19 cellular contexts compared by ENCODE assay signal in the genomic region with DNA sequence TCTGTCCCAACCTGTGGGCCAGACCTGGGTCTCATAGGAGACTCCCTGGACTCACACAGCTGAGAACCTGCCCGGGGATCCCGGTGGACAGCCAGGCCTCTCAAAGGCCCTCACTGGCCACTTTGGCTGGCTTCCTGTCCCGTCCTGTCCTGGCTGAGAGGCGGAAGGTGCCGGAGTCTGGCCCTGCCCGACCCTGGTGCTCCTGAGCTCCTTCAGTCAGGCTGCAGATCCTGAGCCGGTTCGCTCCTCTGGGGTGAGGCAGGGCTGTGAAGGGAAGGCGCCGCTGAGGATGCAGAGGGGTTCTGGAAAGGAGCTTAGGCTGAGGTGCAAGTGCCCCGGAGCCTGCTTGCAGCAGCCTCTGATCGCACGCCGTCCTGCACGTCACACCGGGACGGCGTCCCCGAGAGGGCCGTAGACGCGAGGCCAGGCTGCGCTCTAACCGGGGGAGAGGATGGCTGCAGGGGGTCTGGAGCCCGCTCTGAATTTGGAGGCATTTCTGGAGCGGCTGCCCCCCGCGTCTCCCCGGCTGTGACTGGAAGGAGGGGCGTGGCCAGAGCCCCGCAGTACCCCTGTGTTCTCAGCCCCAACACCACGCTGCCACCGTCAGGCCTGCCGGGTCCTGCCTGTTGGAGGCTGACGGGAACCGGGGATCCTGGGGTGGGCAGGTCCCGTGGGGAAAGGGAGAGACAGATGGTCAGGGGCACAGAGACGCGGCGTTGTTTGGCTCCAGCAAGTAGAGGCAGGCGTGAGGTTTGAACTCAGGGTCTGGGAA. TPM values are rescaled to one million over a fixed set of nuclear protein-coding genes. Genes with fewer than 3 reads are reported as not detected.
A peak's percentile ranks its signal among the peaks of the same experiment; 100 is the strongest.
DNase-seq lines count a peak whose midpoint lies in the region; ATAC-seq and TF ChIP-seq lines count a peak whose summit lies in the region.
"Had no signal": no experiment of that assay in that cellular context is flagged by ENCODE, and none has a peak within 500 bp of the region (broad histone marks: within the 10 kb centered on the region; RNA-seq: fewer than 3 reads in every experiment).

No MANE protein-coding gene starts in this region.

- peaks cover 72% of the 10 kb centered on the region for H4K20me1 ChIP-seq in osteoblast (ENCODE audit: insufficient read depth, low read length)

- H3K27me3 ChIP-seq in osteoblast (ENCODE audit: insufficient read depth, low read length) (no peaks in the 10 kb centered on the region), foreskin keratinocyte (no peaks in the 10 kb centered on the region)

- TF ChIP-seq CTCF in HFFc6 (IDR thresholded peaks at IDR 0.05) (no peak), osteoblast (IDR thresholded peaks at IDR 0.05; ENCODE audit: extremely low read depth, low read depth, low read length) (no peak), foreskin keratinocyte (conservative IDR thresholded peaks at IDR 0.05) (no peak)

- no peak overlapping the region for H2AFZ ChIP-seq in osteoblast (ENCODE audit: low read length)

- H3K9me3 ChIP-seq in osteoblast (ENCODE audit: low read depth, low read length): no peaks in the 10 kb centered on the region
- H3K9me3 ChIP-seq: Caco-2 had no signal

- H3K36me3 ChIP-seq in osteoblast (ENCODE audit: insufficient read depth, low read length): peaks cover 74% of the 10 kb centered on the region

- no peak overlapping the region for H3K4me2 ChIP-seq in osteoblast (ENCODE audit: insufficient read depth, low read length)

- H3K27ac ChIP-seq in osteoblast (ENCODE audit: low read depth, low read length): no peak overlapping the region
- H3K27ac ChIP-seq in foreskin keratinocyte: no peak overlapping the region
- H3K27ac ChIP-seq: HL-60 had no signal

- H3K9me3 Mint-ChIP-seq in T-helper 2 cell treated with Interferon-gamma antibody and Interleukin-4, amounts not matched to agents 5 μg/mL and 100 μg/mL, for 36 hours: no peaks in the 10 kb centered on the region
- H3K9me3 Mint-ChIP-seq in HFFc6: no peaks in the 10 kb centered on the region
- no peaks in the 10 kb centered on the region for H3K9me3 Mint-ChIP-seq in effector memory CD8-positive, alpha-beta T cell

- ATAC-seq in effector memory CD8-positive, alpha-beta T cell (replicated peaks): no peak
- ATAC-seq in foreskin keratinocyte (no peak), GM21526 (IDR thresholded peaks at IDR 0.05; ENCODE audit: low FRiP score, unreplicated experiment) (no peak)
- ATAC-seq: GM12878 had no signal

- peak overlapping the region; percentile 21 for H3K4me3 Mint-ChIP-seq in T-helper 2 cell treated with Interferon-gamma antibody and Interleukin-4, amounts not matched to agents 5 μg/mL and 100 μg/mL, for 36 hours
- no peak overlapping the region for H3K4me3 Mint-ChIP-seq in HFFc6
- H3K4me3 Mint-ChIP-seq in effector memory CD8-positive, alpha-beta T cell: no peak overlapping the region

- H3K79me2 ChIP-seq in osteoblast (ENCODE audit: insufficient read depth, low read length): peaks cover 93% of the 10 kb centered on the region

- H3K36me3 Mint-ChIP-seq in T-helper 2 cell treated with Interferon-gamma antibody and Interleukin-4, amounts not matched to agents 5 μg/mL and 100 μg/mL, for 36 hours (ENCODE audit: low read depth): peaks cover 56% of the 10 kb centered on the region
- peaks cover 20% of the 10 kb centered on the region for H3K36me3 Mint-ChIP-seq in HFFc6 (ENCODE audit: low read depth)
- H3K36me3 Mint-ChIP-seq in effector memory CD8-positive, alpha-beta T cell (ENCODE audit: insufficient read depth): peaks cover 38% of the 10 kb centered on the region

- peaks cover 2% of the 10 kb centered on the region for H3K27me3 Mint-ChIP-seq in T-helper 2 cell treated with Interferon-gamma antibody and Interleukin-4, amounts not matched to agents 5 μg/mL and 100 μg/mL, for 36 hours (ENCODE audit: low read depth)
- peaks cover 16% of the 10 kb centered on the region for H3K27me3 Mint-ChIP-seq in HFFc6 (ENCODE audit: insufficient read depth)
- no peaks in the 10 kb centered on the region for H3K27me3 Mint-ChIP-seq in effector memory CD8-positive, alpha-beta T cell

- H3K27ac Mint-ChIP-seq in T-helper 2 cell treated with Interferon-gamma antibody and Interleukin-4, amounts not matched to agents 5 μg/mL and 100 μg/mL, for 36 hours: no peak overlapping the region
- H3K27ac Mint-ChIP-seq in HFFc6: peak overlapping the region; percentile 55; the same call in 1 of the 2 replicates
- peak overlapping the region; percentile 64 to 72 for H3K27ac Mint-ChIP-seq in effector memory CD8-positive, alpha-beta T cell

- peaks cover 10% of the 10 kb centered on the region for H3K4me1 Mint-ChIP-seq in T-helper 2 cell treated with Interferon-gamma antibody and Interleukin-4, amounts not matched to agents 5 μg/mL and 100 μg/mL, for 36 hours (ENCODE audit: low read depth)
- peaks cover 17% of the 10 kb centered on the region for H3K4me1 Mint-ChIP-seq in HFFc6 (ENCODE audit: low read depth)
- peaks cover 31 to 37% of the 10 kb centered on the region in 2 donors for H3K4me1 Mint-ChIP-seq in effector memory CD8-positive, alpha-beta T cell (ENCODE audit: low read depth in 2 of 2)

- H3K4me3 ChIP-seq in osteoblast (ENCODE audit: insufficient read depth, low read length): no peak overlapping the region
- H3K4me3 ChIP-seq: GM12878 had no signal

- DNase-seq in T-helper 2 cell treated with Interferon-gamma antibody and Interleukin-4, amounts not matched to agents 5 μg/mL and 100 μg/mL, for 36 hours (ENCODE audit: low spot score): no peak
- DNase-seq in T-helper 2 cell: no peak
- DNase-seq in HFFc6: no peak
- DNase-seq in effector memory CD8-positive, alpha-beta T cell: no peak
- DNase-seq in osteoblast (ENCODE audit: insufficient read length, low spot score, missing footprints): peak; percentile 81
- no peak for DNase-seq in Ammon's horn (ENCODE audit: low spot score)
- no peak for DNase-seq in foreskin keratinocyte
- DNase-seq: 8988T, C1 segment of cervical spinal cord, Caco-2, DMS79, KG1, NCI-H1092 treated with DMSO at 0.1 percent for 48 hours, NCI-H187 treated with DMSO at 0.1 percent for 48 hours, NCI-H774, Right ventricle myocardium superior had no signal

- H3K4me1 ChIP-seq in osteoblast (ENCODE audit: insufficient read depth, low read length) (peaks cover 14% of the 10 kb centered on the region), foreskin keratinocyte (peaks cover 6% of the 10 kb centered on the region)

RNA-seq across cellular contexts. Expression of gene HGS, which starts 4.1 kb away (rescaled TPM):
- total RNA-seq in HFFc6 (2021; fragmentation: NEBNext Ultra II Directional; extraction: Animal tissue kit (Norgen Biotek cat#: 25700)): 100 to 1,000 TPM; 106 to 127 (median 116) TPM
- total RNA-seq in osteoblast: 100 and 110 TPM in 2 replicates
- total RNA-seq in foreskin keratinocyte: 123 and 136 TPM in 2 replicates
- 138 and 155 TPM in 2 replicates for polyA plus RNA-seq in foreskin keratinocyte

RNA-seq across cellular contexts. Expression of gene ARL16, which starts 4.4 kb away (rescaled TPM):
- total RNA-seq in HFFc6 (2021; fragmentation: NEBNext Ultra II Directional; extraction: Animal tissue kit (Norgen Biotek cat#: 25700)): 10 to 100 TPM; 39.4 to 50.5 (median 46.7) TPM
- 24.5 and 26.1 TPM in 2 replicates for total RNA-seq in osteoblast
- total RNA-seq in foreskin keratinocyte: 22.7 and 23.5 TPM in 2 replicates
- 33.4 and 35.9 TPM in 2 replicates for polyA plus RNA-seq in foreskin keratinocyte

RNA-seq across cellular contexts. Expression of gene MRPL12, which starts 15.2 kb away (rescaled TPM):
- total RNA-seq in HFFc6 (2021; fragmentation: NEBNext Ultra II Directional; extraction: Animal tissue kit (Norgen Biotek cat#: 25700)): 100 to 1,000 TPM; 105 to 124 (median 113) TPM
- total RNA-seq in osteoblast: 6.2 and 8.8 TPM in 2 replicates
- total RNA-seq in foreskin keratinocyte: 56.7 and 88.0 TPM in 2 replicates
- polyA plus RNA-seq in foreskin keratinocyte: 251 and 263 TPM in 2 replicates

RNA-seq across cellular contexts. Expression of gene CCDC137, which starts 21.4 kb away (rescaled TPM):
- total RNA-seq in HFFc6 (2021; fragmentation: NEBNext Ultra II Directional; extraction: Animal tissue kit (Norgen Biotek cat#: 25700)): 10 to 100 TPM; 22.8 to 28.8 (median 25.2) TPM
- total RNA-seq in osteoblast (4.7 and 5.6 TPM in 2 replicates), foreskin keratinocyte (33.9 and 40.1 TPM in 2 replicates)
- polyA plus RNA-seq in foreskin keratinocyte: 40.7 and 46.1 TPM in 2 replicates

RNA-seq across cellular contexts. Expression of gene OXLD1, which starts 21.6 kb away (rescaled TPM):
- 10 to 100 TPM; 20.9 to 33.4 (median 30.9) TPM for total RNA-seq in HFFc6 (2021; fragmentation: NEBNext Ultra II Directional; extraction: Animal tissue kit (Norgen Biotek cat#: 25700))
- total RNA-seq in osteoblast (21.0 and 21.5 TPM in 2 replicates), foreskin keratinocyte (27.7 and 29.9 TPM in 2 replicates)
- polyA plus RNA-seq in foreskin keratinocyte: 36.1 and 41.8 TPM in 2 replicates
